In genomic region chr1:28259252-28259934, GRCh38 we compare ENCODE assay signal across 8 cellular contexts. TPM values are rescaled to one million over a fixed set of nuclear protein-coding genes. Genes with fewer than 3 reads are reported as not detected.
DNase-seq lines count a peak whose midpoint lies in the region; ATAC-seq and TF ChIP-seq lines count a peak whose summit lies in the region.

Gene SESN2 (plus strand): TSS chr1:28259518. CDS start chr1:28259848, 330 bp downstream.

- H3K36me3 ChIP-seq in ACC112 (ENCODE audit: insufficient read depth, low read length) (no peaks in the 10 kb centered on the region), WERI-Rb-1 (no peaks in the 10 kb centered on the region), mammary epithelial cell (ENCODE audit: insufficient read depth, low read length) (peaks cover 3% of the 10 kb centered on the region)

- H2AFZ ChIP-seq in ACC112 (ENCODE audit: low read length, unreplicated experiment), result peak within 1 kb of the TSS; percentile 69
- H2AFZ ChIP-seq in mammary epithelial cell (ENCODE audit: low read depth, low read length), result peak within 1 kb of the TSS; percentile 72

- peaks cover 20% of the 10 kb centered on the region for H3K4me1 ChIP-seq in ACC112 (ENCODE audit: control insufficient read depth, insufficient read depth, low read length, unreplicated experiment)
- H3K4me1 ChIP-seq in mammary epithelial cell (ENCODE audit: insufficient read depth, low read length), result peaks cover 23% of the 10 kb centered on the region

- H3K4me3 ChIP-seq in ACC112 (ENCODE audit: low read depth, low read length), result peak within 1 kb of the TSS; percentile 94
- peak within 1 kb of the TSS; percentile 78 for H3K4me3 ChIP-seq in WERI-Rb-1 (ENCODE audit: low read depth, low read length)
- H3K4me3 ChIP-seq in mammary epithelial cell (replicated peaks in 1 of 3; ENCODE audit: insufficient read depth in 1 of 3, low read depth in 2 of 3, low read length in 3 of 3), result peak within 1 kb of the TSS; percentile 79 to 93 (median 86)
- peak within 1 kb of the TSS; percentile 99 for H3K4me3 ChIP-seq in iPS-18c (ENCODE audit: insufficient read depth, low read depth, low read length)
- peak within 1 kb of the TSS; percentile 82 to 100 (median 93) for H3K4me3 ChIP-seq in skin epidermis

- H3K9me3 ChIP-seq in WERI-Rb-1 (ENCODE audit: severe bottlenecking) (no peaks in the 10 kb centered on the region), mammary epithelial cell (replicated peaks; ENCODE audit: insufficient read depth, low read length) (no peaks in the 10 kb centered on the region), iPS-18c (ENCODE audit: control insufficient read depth, insufficient read depth, low read length) (peaks cover 3% of the 10 kb centered on the region)

- TSS peak; percentile 58 for BruUV-seq in mammary epithelial cell (replicated peaks; lab: Mats Ljungman, UMichigan)

- H3K4me2 ChIP-seq in mammary epithelial cell (ENCODE audit: insufficient read depth, low read depth, low read length), result peak within 1 kb of the TSS; percentile 88

- in situ Hi-C loops in mammary epithelial cell (cut with MboI; ENCODE audit: low sequenced_read_pairs in 2 of 2), result no loop called here

- H3K27ac ChIP-seq in ACC112 (ENCODE audit: low read depth, low read length), result peak within 1 kb of the TSS; percentile 67
- H3K27ac ChIP-seq in WERI-Rb-1, result peak within 1 kb of the TSS; percentile 86
- peak within 1 kb of the TSS; percentile 81 for H3K27ac ChIP-seq in mammary epithelial cell (ENCODE audit: insufficient read depth, low read depth, low read length)
- H3K27ac ChIP-seq in skin epidermis, result peak within 1 kb of the TSS; percentile 69 to 93 (median 86)

- DNase-seq in NCI-H2196 treated with DMSO at 0.1 percent for 48 hours (lab: John Stamatoyannopoulos, UW; ENCODE audit: unreplicated experiment) (peak; percentile 93), WERI-Rb-1 (peak; percentile 98), mammary epithelial cell (peak; percentile 99)

- TF ChIP-seq CTCF in WERI-Rb-1 (IDR thresholded peaks at IDR 0.05; ENCODE audit: low read depth, low read length), result no peak
- TF ChIP-seq CTCF in mammary epithelial cell (conservative IDR thresholded peaks at IDR 0.05 in 1 of 2, IDR thresholded peaks at IDR 0.05 in 1 of 2; ENCODE audit: extremely low read depth in 1 of 2, insufficient read depth in 1 of 2, low read depth in 1 of 2, low read length in 2 of 2), result no peak

- no peaks in the 10 kb centered on the region for H3K27me3 ChIP-seq in ACC112 (ENCODE audit: insufficient read depth, low read length)
- H3K27me3 ChIP-seq in WERI-Rb-1 (ENCODE audit: insufficient read depth, low read depth, severe bottlenecking), result no peaks in the 10 kb centered on the region
- no peaks in the 10 kb centered on the region for H3K27me3 ChIP-seq in mammary epithelial cell (ENCODE audit: insufficient read depth, low read length)

- peaks cover 17% of the 10 kb centered on the region for H4K20me1 ChIP-seq in mammary epithelial cell (ENCODE audit: insufficient read depth, low read length)

- dilution Hi-C loops in mammary epithelial cell (cut with HindIII; ENCODE audit: low sequenced_read_pairs), result no loop called here

- peak within 1 kb of the TSS; percentile 89 for H3K9ac ChIP-seq in mammary epithelial cell (ENCODE audit: insufficient read depth, low read length)

- H3K79me2 ChIP-seq in ACC112 (ENCODE audit: control insufficient read depth, insufficient read depth, low read length, unreplicated experiment) (peaks cover 40% of the 10 kb centered on the region), mammary epithelial cell (ENCODE audit: insufficient read depth, low read length) (peaks cover 51% of the 10 kb centered on the region)

- intact Hi-C loops in mammary epithelial cell (cut with micrococcal nuclease), result loop anchor here (1.0 kb wide), 1 partner anchor 10 kb away; no protein-coding TSS in a partner anchor

- CTCF ChIA-PET in mammary epithelial cell (lab: Charles Lee; ENCODE audit: low non-redundant PET), result no interaction called here

- peak; percentile 77 for ATAC-seq in GM18870 (IDR thresholded peaks at IDR 0.05; ENCODE audit: unreplicated experiment)
- peak; percentile 93 for ATAC-seq in HG03135 (IDR thresholded peaks at IDR 0.05; ENCODE audit: unreplicated experiment)

- under 1% methylated on average over 30 of the region's 76 CpGs for WGBS in mammary epithelial cell (ENCODE audit: low coverage, missing lambda C conversion rate)

RNA-seq across cellular contexts. Expression of gene SESN2, which starts in this region (rescaled TPM):
- 10 to 100 TPM; 83.0 to 98.5 TPM for total RNA-seq in mammary epithelial cell
- 21.5 TPM for polyA plus RNA-seq in mammary epithelial cell
- polyA minus RNA-seq in mammary epithelial cell, result 23.6 TPM

Comparison
In these comparisons a context has a peak if more than half of its experiments do, and no peak if none do; other contexts are left out.
1. Peak in every context shown above with its lines: DNase-seq, ATAC-seq, H3K4me3 ChIP-seq and H3K27ac ChIP-seq.